ENCODE assay signal across 30 cellular contexts in the genomic region with DNA sequence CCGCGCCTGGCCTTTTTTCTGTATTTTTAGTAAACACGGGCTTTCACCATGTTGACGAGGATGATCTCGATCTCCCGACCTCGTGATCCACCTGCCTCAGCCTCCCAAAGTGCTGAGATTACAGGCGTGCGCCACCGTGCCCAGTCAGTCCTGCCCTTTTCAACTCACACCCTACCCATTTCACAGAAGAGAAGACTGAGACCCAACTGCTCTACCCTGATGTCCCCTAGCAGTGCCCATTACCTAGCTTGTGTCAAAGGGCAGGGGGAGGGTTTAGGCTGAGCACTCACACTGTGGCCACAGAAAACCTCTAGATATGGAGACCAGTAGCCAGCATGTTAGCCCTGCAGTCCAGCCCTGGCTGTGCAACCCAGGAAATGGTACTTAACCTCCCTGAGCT. TPM values are rescaled to one million over a fixed set of nuclear protein-coding genes. Genes with fewer than 3 reads are reported as not detected.
"Had no signal": no experiment of that assay in that cellular context is flagged by ENCODE, and none has a peak within 500 bp of the region (broad histone marks: within the 10 kb centered on the region; RNA-seq: fewer than 3 reads in every experiment).

No MANE protein-coding gene starts in this region.

- DNase-seq: hypothalamus; immature natural killer cell; kidney; left colon; left lung; lower lobe of right lung; mammary epithelial cell; mesenchymal stem cell; naive B cell; natural killer cell; nephron progenitor cell; ovary; posterior cingulate gyrus; retina; right cardiac atrium; sigmoid colon; small intestine; spleen; stimulated activated CD4-positive, alpha-beta T cell treated with anti-CD3 and anti-CD28 coated beads, Interleukin-4, amount 100 ng/mL, for 24 hours; stimulated activated naive CD4-positive, alpha-beta T cell treated with Interleukin-2 at 50 U/mL for 16 hours; stimulated activated naive CD8-positive, alpha-beta T cell treated with anti-CD3 and anti-CD28 coated beads, Interleukin-15, amount 100 ng/mL, for 72 hours; substantia nigra had no signal

- H3K27me3 ChIP-seq: ovary, tibial nerve, vagina had no signal

- H3K27ac ChIP-seq: left lung, lower lobe of right lung, ovary, prostate gland, sigmoid colon, spleen, tibial nerve, vagina had no signal

- ATAC-seq: left colon; left lung; lower lobe of right lung; natural killer cell; right cardiac atrium; stimulated activated memory B cell treated with anti-CD40 and anti-IgM and Interleukin-4, amounts not matched to agents 10 μg/mL and 1 μg/mL and 100 μg/mL, for 72 hours; stimulated activated naive CD8-positive, alpha-beta T cell treated with anti-CD3 and anti-CD28 coated beads, Interleukin-15, amount 100 ng/mL, for 72 hours had no signal

- H3K27ac Mint-ChIP-seq: naive B cell; natural killer cell; nephron progenitor cell; stimulated activated memory B cell treated with anti-CD40 and anti-IgM and Interleukin-4, amounts not matched to agents 10 μg/mL and 1 μg/mL and 100 μg/mL, for 72 hours; stimulated activated naive CD8-positive, alpha-beta T cell treated with anti-CD3 and anti-CD28 coated beads, Interleukin-15, amount 100 ng/mL, for 72 hours; type B pancreatic cell had no signal

- H3K9me3 Mint-ChIP-seq: natural killer cell; stimulated activated memory B cell treated with anti-CD40 and anti-IgM and Interleukin-4, amounts not matched to agents 10 μg/mL and 1 μg/mL and 100 μg/mL, for 72 hours; stimulated activated naive CD8-positive, alpha-beta T cell treated with anti-CD3 and anti-CD28 coated beads, Interleukin-15, amount 100 ng/mL, for 72 hours; type B pancreatic cell had no signal

- H3K36me3 Mint-ChIP-seq: immature natural killer cell; naive B cell; natural killer cell; stimulated activated memory B cell treated with anti-CD40 and anti-IgM and Interleukin-4, amounts not matched to agents 10 μg/mL and 1 μg/mL and 100 μg/mL, for 72 hours; type B pancreatic cell had no signal

- H3K4me3 ChIP-seq: left lung, lower lobe of right lung, ovary, prostate gland, sigmoid colon, spleen, tibial nerve, vagina had no signal

- H3K36me3 ChIP-seq: left lung, lower lobe of right lung, ovary, prostate gland, sigmoid colon, spleen, tibial nerve, vagina had no signal

- H3K4me1 Mint-ChIP-seq: immature natural killer cell; naive B cell; natural killer cell; nephron progenitor cell; stimulated activated memory B cell treated with anti-CD40 and anti-IgM and Interleukin-4, amounts not matched to agents 10 μg/mL and 1 μg/mL and 100 μg/mL, for 72 hours; stimulated activated naive CD8-positive, alpha-beta T cell treated with anti-CD3 and anti-CD28 coated beads, Interleukin-15, amount 100 ng/mL, for 72 hours had no signal

- H3K4me1 ChIP-seq: left lung, lower lobe of right lung, prostate gland, sigmoid colon, spleen, vagina had no signal

- H3K9me3 ChIP-seq: lower lobe of right lung, ovary, prostate gland, vagina had no signal

- H3K4me3 Mint-ChIP-seq: immature natural killer cell; naive B cell; natural killer cell; nephron progenitor cell; stimulated activated memory B cell treated with anti-CD40 and anti-IgM and Interleukin-4, amounts not matched to agents 10 μg/mL and 1 μg/mL and 100 μg/mL, for 72 hours; stimulated activated naive CD8-positive, alpha-beta T cell treated with anti-CD3 and anti-CD28 coated beads, Interleukin-15, amount 100 ng/mL, for 72 hours; type B pancreatic cell had no signal

RNA-seq across cellular contexts. Expression of gene MMD2, which starts 15.7 kb away (rescaled TPM):
- total RNA-seq: kidney, left colon, left lung, liver, lower lobe of right lung, mammary epithelial cell, natural killer cell, omental fat pad, ovary, right cardiac atrium, spleen, ureter, vagina had no signal
- polyA plus RNA-seq: immature natural killer cell, liver, mammary epithelial cell, ovary, right cardiac atrium, spleen had no signal

RNA-seq across cellular contexts. Expression of gene RADIL, which starts 59.8 kb away (rescaled TPM):
- total RNA-seq: natural killer cell had no signal
- polyA plus RNA-seq: immature natural killer cell had no signal
